ENCODE assay signal across 1 cellular context in the genomic region with DNA sequence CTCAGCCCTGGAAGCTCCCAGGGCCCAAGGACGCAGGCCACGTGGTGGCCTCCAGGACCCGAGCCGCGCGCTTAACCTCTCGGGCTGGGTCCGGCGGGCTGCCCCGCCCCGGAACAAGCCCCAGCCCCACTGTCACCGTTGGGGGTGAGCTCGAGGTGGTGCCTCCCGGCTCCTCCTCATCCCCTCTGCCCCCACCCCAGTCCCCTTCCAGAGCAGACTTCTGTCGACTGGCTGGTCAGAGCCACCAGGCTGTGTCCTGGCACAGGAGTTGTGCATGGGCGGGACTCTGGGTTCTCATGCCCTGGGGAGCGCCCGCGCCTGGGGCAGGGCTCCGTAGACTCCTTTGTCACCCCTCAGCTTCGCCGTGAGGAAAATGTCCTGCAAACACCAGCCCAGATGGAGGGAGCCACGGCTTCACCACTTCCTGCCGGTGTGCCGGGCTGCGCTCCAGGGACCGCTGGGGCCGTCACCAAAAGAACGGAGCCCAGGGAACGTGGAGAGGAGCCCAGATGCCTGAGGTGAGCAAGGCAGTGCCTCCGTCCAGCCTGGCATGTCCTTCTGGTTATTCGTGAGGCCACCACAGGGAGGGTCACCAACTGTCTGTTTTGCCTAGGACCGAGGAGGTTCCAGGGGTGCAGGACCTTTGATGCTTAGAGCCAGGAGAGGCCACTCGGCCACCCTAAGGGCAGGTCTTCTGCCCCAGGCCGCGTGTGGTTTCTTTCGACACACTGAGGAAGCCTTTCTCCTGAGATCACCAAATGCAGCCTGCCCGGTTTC.
TF ChIP-seq lines count a peak whose summit lies in the region.

No MANE protein-coding gene starts in this region.

TF ChIP-seq in HepG2, 621 proteins besides CTCF, POLR2A, EP300 and RAD21 (continued from another document and continues in another):
- TF ChIP-seq, protein P1, sequence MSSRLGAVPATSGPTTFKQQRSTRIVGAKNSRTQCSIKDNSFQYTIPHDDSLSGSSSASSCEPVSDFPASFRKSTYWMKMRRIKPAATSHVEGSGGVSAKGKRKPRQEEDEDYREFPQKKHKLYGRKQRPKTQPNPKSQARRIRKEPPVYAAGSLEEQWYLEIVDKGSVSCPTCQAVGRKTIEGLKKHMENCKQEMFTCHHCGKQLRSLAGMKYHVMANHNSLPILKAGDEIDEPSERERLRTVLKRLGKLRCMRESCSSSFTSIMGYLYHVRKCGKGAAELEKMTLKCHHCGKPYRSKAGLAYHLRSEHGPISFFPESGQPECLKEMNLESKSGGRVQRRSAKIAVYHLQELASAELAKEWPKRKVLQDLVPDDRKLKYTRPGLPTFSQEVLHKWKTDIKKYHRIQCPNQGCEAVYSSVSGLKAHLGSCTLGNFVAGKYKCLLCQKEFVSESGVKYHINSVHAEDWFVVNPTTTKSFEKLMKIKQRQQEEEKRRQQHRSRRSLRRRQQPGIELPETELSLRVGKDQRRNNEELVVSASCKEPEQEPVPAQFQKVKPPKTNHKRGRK (CRISPR knock-in tag; IDR thresholded peaks at IDR 0.05): no peak
- TF ChIP-seq ZFP62 (CRISPR knock-in tag; IDR thresholded peaks at IDR 0.05): no peak
- TF ChIP-seq KMT2B (CRISPR knock-in tag; IDR thresholded peaks at IDR 0.05): 0 out of 2 replicates have a peak, but pooled peaks have one; percentile 26
- no peak for TF ChIP-seq NR2F6 (IDR thresholded peaks at IDR 0.05)
- peak; percentile 63 for TF ChIP-seq NR2F6 (CRISPR knock-in tag; IDR thresholded peaks at IDR 0.05)
- TF ChIP-seq, protein P2, sequence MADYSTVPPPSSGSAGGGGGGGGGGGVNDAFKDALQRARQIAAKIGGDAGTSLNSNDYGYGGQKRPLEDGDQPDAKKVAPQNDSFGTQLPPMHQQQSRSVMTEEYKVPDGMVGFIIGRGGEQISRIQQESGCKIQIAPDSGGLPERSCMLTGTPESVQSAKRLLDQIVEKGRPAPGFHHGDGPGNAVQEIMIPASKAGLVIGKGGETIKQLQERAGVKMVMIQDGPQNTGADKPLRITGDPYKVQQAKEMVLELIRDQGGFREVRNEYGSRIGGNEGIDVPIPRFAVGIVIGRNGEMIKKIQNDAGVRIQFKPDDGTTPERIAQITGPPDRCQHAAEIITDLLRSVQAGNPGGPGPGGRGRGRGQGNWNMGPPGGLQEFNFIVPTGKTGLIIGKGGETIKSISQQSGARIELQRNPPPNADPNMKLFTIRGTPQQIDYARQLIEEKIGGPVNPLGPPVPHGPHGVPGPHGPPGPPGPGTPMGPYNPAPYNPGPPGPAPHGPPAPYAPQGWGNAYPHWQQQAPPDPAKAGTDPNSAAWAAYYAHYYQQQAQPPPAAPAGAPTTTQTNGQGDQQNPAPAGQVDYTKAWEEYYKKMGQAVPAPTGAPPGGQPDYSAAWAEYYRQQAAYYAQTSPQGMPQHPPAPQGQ (CRISPR knock-in tag; IDR thresholded peaks at IDR 0.05; ENCODE audit: borderline replicate concordance): no peak
- no peak for TF ChIP-seq ZNF326 (CRISPR knock-in tag; IDR thresholded peaks at IDR 0.05; ENCODE audit: borderline replicate concordance)
- TF ChIP-seq, protein P3, sequence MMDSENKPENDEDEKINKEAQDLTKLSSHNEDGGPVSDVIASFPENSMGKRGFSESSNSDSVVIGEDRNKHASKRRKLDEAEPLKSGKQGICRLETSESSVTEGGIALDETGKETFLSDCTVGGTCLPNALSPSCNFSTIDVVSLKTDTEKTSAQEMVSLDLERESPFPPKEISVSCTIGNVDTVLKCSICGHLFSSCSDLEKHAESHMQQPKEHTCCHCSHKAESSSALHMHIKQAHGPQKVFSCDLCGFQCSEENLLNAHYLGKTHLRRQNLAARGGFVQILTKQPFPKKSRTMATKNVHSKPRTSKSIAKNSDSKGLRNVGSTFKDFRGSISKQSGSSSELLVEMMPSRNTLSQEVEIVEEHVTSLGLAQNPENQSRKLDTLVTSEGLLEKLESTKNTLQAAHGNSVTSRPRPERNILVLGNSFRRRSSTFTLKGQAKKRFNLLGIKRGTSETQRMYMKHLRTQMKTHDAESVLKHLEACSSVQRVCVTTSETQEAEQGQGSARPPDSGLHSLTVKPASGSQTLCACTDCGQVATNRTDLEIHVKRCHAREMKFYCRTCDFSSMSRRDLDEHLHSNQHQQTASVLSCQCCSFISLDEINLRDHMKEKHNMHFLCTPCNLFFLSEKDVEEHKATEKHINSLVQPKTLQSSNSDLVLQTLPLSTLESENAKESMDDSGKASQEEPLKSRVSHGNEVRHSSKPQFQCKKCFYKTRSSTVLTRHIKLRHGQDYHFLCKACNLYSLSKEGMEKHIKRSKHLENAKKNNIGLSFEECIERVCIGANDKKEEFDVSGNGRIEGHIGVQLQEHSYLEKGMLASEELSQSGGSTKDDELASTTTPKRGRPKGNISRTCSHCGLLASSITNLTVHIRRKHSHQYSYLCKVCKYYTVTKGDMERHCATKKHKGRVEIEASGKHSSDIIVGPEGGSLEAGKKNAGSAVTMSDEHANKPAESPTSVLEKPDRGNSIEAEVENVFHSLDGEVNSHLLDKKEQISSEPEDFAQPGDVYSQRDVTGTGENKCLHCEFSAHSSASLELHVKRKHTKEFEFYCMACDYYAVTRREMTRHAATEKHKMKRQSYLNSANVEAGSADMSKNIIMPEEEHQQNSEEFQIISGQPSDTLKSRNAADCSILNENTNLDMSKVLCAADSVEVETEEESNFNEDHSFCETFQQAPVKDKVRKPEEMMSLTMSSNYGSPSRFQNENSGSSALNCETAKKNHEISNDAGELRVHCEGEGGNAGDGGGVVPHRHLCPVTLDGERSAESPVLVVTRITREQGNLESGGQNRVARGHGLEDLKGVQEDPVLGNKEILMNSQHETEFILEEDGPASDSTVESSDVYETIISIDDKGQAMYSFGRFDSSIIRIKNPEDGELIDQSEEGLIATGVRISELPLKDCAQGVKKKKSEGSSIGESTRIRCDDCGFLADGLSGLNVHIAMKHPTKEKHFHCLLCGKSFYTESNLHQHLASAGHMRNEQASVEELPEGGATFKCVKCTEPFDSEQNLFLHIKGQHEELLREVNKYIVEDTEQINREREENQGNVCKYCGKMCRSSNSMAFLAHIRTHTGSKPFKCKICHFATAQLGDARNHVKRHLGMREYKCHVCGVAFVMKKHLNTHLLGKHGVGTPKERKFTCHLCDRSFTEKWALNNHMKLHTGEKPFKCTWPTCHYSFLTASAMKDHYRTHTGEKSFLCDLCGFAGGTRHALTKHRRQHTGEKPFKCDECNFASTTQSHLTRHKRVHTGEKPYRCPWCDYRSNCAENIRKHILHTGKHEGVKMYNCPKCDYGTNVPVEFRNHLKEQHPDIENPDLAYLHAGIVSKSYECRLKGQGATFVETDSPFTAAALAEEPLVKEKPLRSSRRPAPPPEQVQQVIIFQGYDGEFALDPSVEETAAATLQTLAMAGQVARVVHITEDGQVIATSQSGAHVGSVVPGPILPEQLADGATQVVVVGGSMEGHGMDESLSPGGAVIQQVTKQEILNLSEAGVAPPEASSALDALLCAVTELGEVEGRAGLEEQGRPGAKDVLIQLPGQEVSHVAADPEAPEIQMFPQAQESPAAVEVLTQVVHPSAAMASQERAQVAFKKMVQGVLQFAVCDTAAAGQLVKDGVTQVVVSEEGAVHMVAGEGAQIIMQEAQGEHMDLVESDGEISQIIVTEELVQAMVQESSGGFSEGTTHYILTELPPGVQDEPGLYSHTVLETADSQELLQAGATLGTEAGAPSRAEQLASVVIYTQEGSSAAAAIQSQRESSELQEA (CRISPR knock-in tag; IDR thresholded peaks at IDR 0.05; ENCODE audit: not compliant biosample characterization): no peak
- TF ChIP-seq MATR3 (CRISPR knock-in tag; IDR thresholded peaks at IDR 0.05): no peak
- TF ChIP-seq ARNT2 (CRISPR knock-in tag; IDR thresholded peaks at IDR 0.05; ENCODE audit: low read depth): no peak
- no peak for TF ChIP-seq ZNF432 (CRISPR knock-in tag; IDR thresholded peaks at IDR 0.05; ENCODE audit: borderline replicate concordance)
- no peak for TF ChIP-seq HMG20B (CRISPR knock-in tag; conservative IDR thresholded peaks at IDR 0.05)
- no peak for TF ChIP-seq PHF5A (CRISPR knock-in tag; IDR thresholded peaks at IDR 0.05; ENCODE audit: low read depth, unreplicated experiment)
- peak; percentile 60 for TF ChIP-seq HNF4A (CRISPR knock-in tag; IDR thresholded peaks at IDR 0.05)
- TF ChIP-seq NCOA2 (CRISPR knock-in tag; IDR thresholded peaks at IDR 0.05): 0 out of 2 replicates have a peak, but pooled peaks have one; percentile 32
- peak; percentile 79 for TF ChIP-seq ARNTL (CRISPR knock-in tag; IDR thresholded peaks at IDR 0.05)
- no peak for TF ChIP-seq ZNF335 (CRISPR knock-in tag; IDR thresholded peaks at IDR 0.05)
- TF ChIP-seq ZNF615 (CRISPR knock-in tag; IDR thresholded peaks at IDR 0.05; ENCODE audit: borderline replicate concordance): no peak
- TF ChIP-seq, protein P4, sequence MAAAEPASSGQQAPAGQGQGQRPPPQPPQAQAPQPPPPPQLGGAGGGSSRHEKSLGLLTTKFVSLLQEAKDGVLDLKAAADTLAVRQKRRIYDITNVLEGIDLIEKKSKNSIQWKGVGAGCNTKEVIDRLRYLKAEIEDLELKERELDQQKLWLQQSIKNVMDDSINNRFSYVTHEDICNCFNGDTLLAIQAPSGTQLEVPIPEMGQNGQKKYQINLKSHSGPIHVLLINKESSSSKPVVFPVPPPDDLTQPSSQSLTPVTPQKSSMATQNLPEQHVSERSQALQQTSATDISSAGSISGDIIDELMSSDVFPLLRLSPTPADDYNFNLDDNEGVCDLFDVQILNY (CRISPR knock-in tag; conservative IDR thresholded peaks at IDR 0.05): no peak
- TF ChIP-seq HOXA7 (CRISPR knock-in tag; IDR thresholded peaks at IDR 0.05): no peak
- no peak for TF ChIP-seq PRPF4 (IDR thresholded peaks at IDR 0.05; ENCODE audit: low read depth, low read length, poor library complexity, severe bottlenecking)
- TF ChIP-seq, protein P5, sequence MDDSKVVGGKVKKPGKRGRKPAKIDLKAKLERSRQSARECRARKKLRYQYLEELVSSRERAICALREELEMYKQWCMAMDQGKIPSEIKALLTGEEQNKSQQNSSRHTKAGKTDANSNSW (CRISPR knock-in tag; IDR thresholded peaks at IDR 0.05; ENCODE audit: borderline replicate concordance): no peak
- TF ChIP-seq ZNF761 (CRISPR knock-in tag; conservative IDR thresholded peaks at IDR 0.05): 0 out of 2 replicates have a peak, but pooled peaks have one; percentile 39
- TF ChIP-seq, protein P6, sequence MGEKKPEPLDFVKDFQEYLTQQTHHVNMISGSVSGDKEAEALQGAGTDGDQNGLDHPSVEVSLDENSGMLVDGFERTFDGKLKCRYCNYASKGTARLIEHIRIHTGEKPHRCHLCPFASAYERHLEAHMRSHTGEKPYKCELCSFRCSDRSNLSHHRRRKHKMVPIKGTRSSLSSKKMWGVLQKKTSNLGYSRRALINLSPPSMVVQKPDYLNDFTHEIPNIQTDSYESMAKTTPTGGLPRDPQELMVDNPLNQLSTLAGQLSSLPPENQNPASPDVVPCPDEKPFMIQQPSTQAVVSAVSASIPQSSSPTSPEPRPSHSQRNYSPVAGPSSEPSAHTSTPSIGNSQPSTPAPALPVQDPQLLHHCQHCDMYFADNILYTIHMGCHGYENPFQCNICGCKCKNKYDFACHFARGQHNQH (CRISPR knock-in tag; IDR thresholded peaks at IDR 0.05): peak; percentile 73; the same call in 1 of the 2 replicates
- TF ChIP-seq KAT2B (IDR thresholded peaks at IDR 0.05; ENCODE audit: borderline replicate concordance, low read depth, low read length): no peak
- TF ChIP-seq SIX4 (CRISPR knock-in tag; IDR thresholded peaks at IDR 0.05): no peak
- no peak for TF ChIP-seq RBAK (CRISPR knock-in tag; IDR thresholded peaks at IDR 0.05)
- TF ChIP-seq SP2 (CRISPR knock-in tag; IDR thresholded peaks at IDR 0.05): peak; percentile 28; the same call in 1 of the 2 replicates
- TF ChIP-seq, protein P7, sequence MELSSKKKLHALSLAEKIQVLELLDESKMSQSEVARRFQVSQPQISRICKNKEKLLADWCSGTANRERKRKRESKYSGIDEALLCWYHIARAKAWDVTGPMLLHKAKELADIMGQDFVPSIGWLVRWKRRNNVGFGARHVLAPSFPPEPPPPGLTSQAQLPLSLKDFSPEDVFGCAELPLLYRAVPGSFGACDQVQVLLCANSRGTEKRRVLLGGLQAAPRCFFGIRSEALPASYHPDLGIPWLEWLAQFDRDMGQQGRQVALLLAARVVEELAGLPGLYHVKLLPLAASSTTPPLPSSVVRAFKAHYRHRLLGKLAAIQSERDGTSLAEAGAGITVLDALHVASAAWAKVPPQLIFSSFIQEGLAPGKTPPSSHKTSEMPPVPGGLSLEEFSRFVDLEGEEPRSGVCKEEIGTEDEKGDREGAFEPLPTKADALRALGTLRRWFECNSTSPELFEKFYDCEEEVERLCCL (CRISPR knock-in tag; IDR thresholded peaks at IDR 0.05; ENCODE audit: borderline replicate concordance): no peak
- no peak for TF ChIP-seq ZNF660 (CRISPR knock-in tag; IDR thresholded peaks at IDR 0.05; ENCODE audit: borderline replicate concordance, low read depth)
- peak; percentile 48 for TF ChIP-seq HDAC2 (CRISPR knock-in tag; IDR thresholded peaks at IDR 0.05)
- TF ChIP-seq ZNF546 (CRISPR knock-in tag; conservative IDR thresholded peaks at IDR 0.05): no peak
- TF ChIP-seq MTF2 (CRISPR knock-in tag; IDR thresholded peaks at IDR 0.05; ENCODE audit: borderline replicate concordance): no peak
- TF ChIP-seq ZNF652 (CRISPR knock-in tag; IDR thresholded peaks at IDR 0.05; ENCODE audit: borderline replicate concordance, low read depth): no peak
- no peak; the same call in 1 of the 2 replicates for TF ChIP-seq ETV6 (CRISPR knock-in tag; conservative IDR thresholded peaks at IDR 0.05)
- TF ChIP-seq KDM2A (CRISPR knock-in tag; IDR thresholded peaks at IDR 0.05; ENCODE audit: borderline replicate concordance, low read depth): peak; percentile 65; the same call in 1 of the 2 replicates
- TF ChIP-seq SALL2 (CRISPR knock-in tag; IDR thresholded peaks at IDR 0.05): 0 out of 2 replicates have a peak, but pooled peaks have one; percentile 39
- TF ChIP-seq CHD4 (IDR thresholded peaks at IDR 0.05; ENCODE audit: borderline replicate concordance, low read length): no peak
- TF ChIP-seq RARA (CRISPR knock-in tag; IDR thresholded peaks at IDR 0.05): peak; percentile 64
- TF ChIP-seq, protein P8, sequence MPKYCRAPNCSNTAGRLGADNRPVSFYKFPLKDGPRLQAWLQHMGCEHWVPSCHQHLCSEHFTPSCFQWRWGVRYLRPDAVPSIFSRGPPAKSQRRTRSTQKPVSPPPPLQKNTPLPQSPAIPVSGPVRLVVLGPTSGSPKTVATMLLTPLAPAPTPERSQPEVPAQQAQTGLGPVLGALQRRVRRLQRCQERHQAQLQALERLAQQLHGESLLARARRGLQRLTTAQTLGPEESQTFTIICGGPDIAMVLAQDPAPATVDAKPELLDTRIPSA (CRISPR knock-in tag; IDR thresholded peaks at IDR 0.05; ENCODE audit: borderline replicate concordance): no peak
- TF ChIP-seq NKX3-1 (CRISPR knock-in tag; IDR thresholded peaks at IDR 0.05): no peak
- no peak for TF ChIP-seq ISX (CRISPR knock-in tag; conservative IDR thresholded peaks at IDR 0.05)
- TF ChIP-seq ZNF234 (CRISPR knock-in tag; conservative IDR thresholded peaks at IDR 0.05): no peak
- no peak for TF ChIP-seq CAMTA2 (CRISPR knock-in tag; IDR thresholded peaks at IDR 0.05; ENCODE audit: borderline replicate concordance)
- no peak for TF ChIP-seq KDM3A (CRISPR knock-in tag; IDR thresholded peaks at IDR 0.05; ENCODE audit: low read depth)
- peak; percentile 39; the same call in 1 of the 2 replicates for TF ChIP-seq ZBTB7B (CRISPR knock-in tag; IDR thresholded peaks at IDR 0.05)
- TF ChIP-seq NCOA1 (CRISPR knock-in tag; IDR thresholded peaks at IDR 0.05): no peak
- no peak for TF ChIP-seq REL (CRISPR knock-in tag; conservative IDR thresholded peaks at IDR 0.05)
- TF ChIP-seq TOE1 (CRISPR knock-in tag; IDR thresholded peaks at IDR 0.05): no peak
- TF ChIP-seq SPEN (CRISPR knock-in tag; IDR thresholded peaks at IDR 0.05; ENCODE audit: low read depth): peak; percentile 54
- TF ChIP-seq, protein P9, sequence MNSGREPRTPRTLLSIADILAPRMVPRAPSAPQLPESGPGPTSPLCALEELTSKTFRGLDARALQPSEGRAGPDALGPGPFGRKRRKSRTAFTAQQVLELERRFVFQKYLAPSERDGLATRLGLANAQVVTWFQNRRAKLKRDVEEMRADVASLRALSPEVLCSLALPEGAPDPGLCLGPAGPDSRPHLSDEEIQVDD (CRISPR knock-in tag; IDR thresholded peaks at IDR 0.05; ENCODE audit: borderline replicate concordance): no peak
